12 cellular contexts compared by ENCODE assay signal in genomic region chr11:121352301-121352891, GRCh38. TPM values are rescaled to one million over a fixed set of nuclear protein-coding genes. Genes with fewer than 3 reads are reported as not detected.
DNase-seq lines count a peak whose midpoint lies in the region; ATAC-seq and TF ChIP-seq lines count a peak whose summit lies in the region.
"Had no signal": no experiment of that assay in that cellular context is flagged by ENCODE, and none has a peak within 500 bp of the region (broad histone marks: within the 10 kb centered on the region; RNA-seq: fewer than 3 reads in every experiment).

No MANE protein-coding gene starts in this region.

- no peak for TF ChIP-seq CTCF in hepatocyte (IDR thresholded peaks at IDR 0.05; ENCODE audit: poor library complexity)

- H3K9me3 ChIP-seq in right cardiac atrium (ENCODE audit: control insufficient read depth, low read length) (no peaks in the 10 kb centered on the region), hepatocyte (ENCODE audit: low read depth) (no peaks in the 10 kb centered on the region)

- H3K9me2 ChIP-seq in hepatocyte (replicated peaks; ENCODE audit: insufficient read depth), result no peaks in the 10 kb centered on the region

- DNase-seq in Ammon's horn (ENCODE audit: low spot score) (peak; percentile 87), NCI-H1105 treated with DMSO at 0.1 percent for 48 hours (lab: John Stamatoyannopoulos, UW) (peak; percentile 99), SHP77 treated with DMSO at 0.1 percent for 48 hours (lab: John Stamatoyannopoulos, UW) (peak; percentile 40), right cardiac atrium (peak in 2 of 3 donors; percentile 29 to 64), hepatocyte (ENCODE audit: low spot score) (no peak), COLO829 (ENCODE audit: low spot score) (no peak)
- no peak for DNase-seq in activated CD4-positive, alpha-beta T cell treated with anti-CD3 and anti-CD28 coated beads for 1 hour
- DNase-seq: activated CD4-positive, alpha-beta T cell treated with anti-CD3 and anti-CD28 coated beads, Interleukin-2, amount 50 U/mL, for 48 hours; amniotic stem cell had no signal

- H3K27ac ChIP-seq in right cardiac atrium (ENCODE audit: low read length) (peak overlapping the region; percentile 66), hepatocyte (no peak overlapping the region)

- peak; percentile 53 to 54 for ATAC-seq in right cardiac atrium
- ATAC-seq in GM21576 (IDR thresholded peaks at IDR 0.05; ENCODE audit: unreplicated experiment), result no peak
- ATAC-seq: activated T-helper 17 cell treated with anti-CD3 and anti-CD28 coated beads, Interleukin-2, amount 50 U/mL, for 72 hours; GM12878 had no signal

- H3K79me2 ChIP-seq in hepatocyte, result no peaks in the 10 kb centered on the region

- no peaks in the 10 kb centered on the region for H4K20me1 ChIP-seq in hepatocyte (ENCODE audit: insufficient read depth, poor library complexity, severe bottlenecking)

- H3K4me2 ChIP-seq in hepatocyte, result no peak overlapping the region

- no peaks in the 10 kb centered on the region for H3K27me3 ChIP-seq in right cardiac atrium (ENCODE audit: control insufficient read depth, insufficient read depth)
- no peaks in the 10 kb centered on the region for H3K27me3 ChIP-seq in hepatocyte

- intact Hi-C loops in right cardiac atrium (cut with DNase I), result no loop called here

- H3K4me3 ChIP-seq in right cardiac atrium (ENCODE audit: low read length) (no peak overlapping the region), hepatocyte (no peak overlapping the region)
- H3K4me3 ChIP-seq: GM12878 had no signal

- H3K4me1 ChIP-seq in right cardiac atrium (ENCODE audit: control insufficient read depth, insufficient read depth, low read length) (peaks cover 7% of the 10 kb centered on the region), hepatocyte (ENCODE audit: insufficient read depth) (peaks cover 11% of the 10 kb centered on the region)

- 37% methylated on average over 7 of the region's 7 CpGs for WGBS in right cardiac atrium
- 76% methylated on average over 7 of the region's 7 CpGs for WGBS in hepatocyte (ENCODE audit: low lambda C conversion rate, missing lambda C conversion rate)

- no peaks in the 10 kb centered on the region for H3K36me3 ChIP-seq in hepatocyte (replicated peaks; ENCODE audit: insufficient read depth, low read depth)

- H2AFZ ChIP-seq in hepatocyte, result no peak overlapping the region

RNA-seq across cellular contexts. Expression of gene SC5D, which starts 59.8 kb away (rescaled TPM):
- total RNA-seq in right cardiac atrium (10 to 100 TPM; 30.1 to 34.7 (median 32.4) TPM), hepatocyte (164 and 166 TPM in 2 replicates)
- polyA plus RNA-seq in right cardiac atrium (29.7 TPM), hepatocyte (102 and 124 TPM in 2 replicates)

Comparison
In these comparisons a context has a peak if more than half of its experiments do, and no peak if none do; other contexts are left out.
1. DNase-seq: peak in Ammon's horn (single experiment), NCI-H1105 treated with DMSO at 0.1 percent for 48 hours (single experiment), SHP77 treated with DMSO at 0.1 percent for 48 hours (single experiment) and right cardiac atrium (2 of 3); none in hepatocyte (single experiment), activated CD4-positive, alpha-beta T cell treated with anti-CD3 and anti-CD28 coated beads for 1 hour (single experiment) and COLO829 (single experiment).